Comparison of ENCODE assay signal across 8 cellular contexts in the genomic region with DNA sequence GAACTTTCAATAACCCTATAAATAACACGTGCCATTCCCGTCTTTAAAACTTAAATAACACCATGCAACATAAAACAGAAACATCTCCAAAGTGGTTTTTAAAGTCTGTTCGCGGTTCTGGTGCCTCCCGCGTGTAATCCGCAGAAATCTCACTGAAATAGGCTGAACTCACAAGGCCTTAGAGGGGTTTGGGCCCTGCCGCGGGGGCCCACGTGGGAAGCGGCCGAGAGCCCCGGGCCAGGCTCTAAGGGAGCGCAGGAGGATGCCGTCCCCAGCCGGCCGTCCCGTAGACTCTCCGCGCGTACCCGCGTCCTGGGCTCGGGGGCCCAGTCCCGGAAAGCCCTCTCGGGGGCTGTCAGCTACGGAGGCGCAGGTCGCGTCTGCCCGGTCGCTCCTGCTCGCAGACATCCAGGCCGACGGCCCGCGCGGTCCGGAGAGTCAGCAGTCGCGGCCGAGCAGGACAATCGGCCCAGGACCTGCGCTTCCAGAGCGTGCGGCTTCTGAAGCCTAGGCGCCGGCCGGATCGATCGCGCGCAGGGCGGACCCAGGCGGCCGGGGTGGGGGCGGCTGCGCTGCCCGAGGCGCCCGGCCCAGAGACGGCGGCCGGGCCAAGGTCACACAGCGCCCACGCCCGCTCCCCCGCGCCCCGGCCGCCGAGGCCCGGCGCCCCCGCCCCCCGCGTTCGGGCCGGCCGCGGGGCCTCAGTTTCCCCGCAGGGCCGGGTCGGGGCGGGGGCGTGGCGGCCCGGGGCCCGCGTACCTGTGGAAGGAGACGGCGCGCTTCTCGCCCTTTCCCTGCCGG. TPM values are rescaled to one million over a fixed set of nuclear protein-coding genes. Genes with fewer than 3 reads are reported as not detected.
DNase-seq lines count a peak whose midpoint lies in the region; ATAC-seq, FAIRE-seq and TF ChIP-seq lines count a peak whose summit lies in the region.

No MANE protein-coding gene starts in this region.

- POLR2A ChIA-PET in HepG2 (lab: Yijun Ruan, JAX) = interaction anchor here (0.9 to 1.6 kb wide), 8 partner anchors 9 to 78 kb away, joined by 3 to 7 read pairs (median 3); partner anchors contain the start of genes BOK, DTYMK and ING5

- no peaks in the 10 kb centered on the region for H3K27me3 ChIP-seq in CD4-positive, CD25-positive, alpha-beta regulatory T cell (ENCODE audit: control insufficient read depth, insufficient read depth, low read length)
- H3K27me3 ChIP-seq in SU-DHL-6 (ENCODE audit: low read length) = no peaks in the 10 kb centered on the region
- no peaks in the 10 kb centered on the region; a peak in 1 of 5 replicates for H3K27me3 ChIP-seq in HepG2 (ENCODE audit: control insufficient read depth in 1 of 2, insufficient read depth in 2 of 2, low read length in 2 of 2)

- TF ChIP-seq EP300 in HepG2 (IDR thresholded peaks at IDR 0.05; ENCODE audit: low read depth in 2 of 2, low read length in 2 of 2) = no peak
- TF ChIP-seq EP300 in HepG2 (CRISPR knock-in tag; IDR thresholded peaks at IDR 0.05; ENCODE audit: borderline replicate concordance) = 0 out of 2 replicates have a peak, but pooled peaks have one; percentile 9

- H4K20me1 ChIP-seq in SU-DHL-6 (ENCODE audit: low read depth, low read length) (no peaks in the 10 kb centered on the region), HepG2 (ENCODE audit: insufficient read depth, low read length) (peaks cover 36% of the 10 kb centered on the region)

- H3K79me2 ChIP-seq in SU-DHL-6 (ENCODE audit: insufficient read depth, low read length) (peaks cover 81% of the 10 kb centered on the region), HepG2 (ENCODE audit: insufficient read depth, low read length) (peaks cover 77% of the 10 kb centered on the region)

- H3K9me3 ChIP-seq in CD4-positive, CD25-positive, alpha-beta regulatory T cell (ENCODE audit: control insufficient read depth in 2 of 2, low read length in 2 of 2) = no peaks in the 10 kb centered on the region
- H3K9me3 ChIP-seq in SU-DHL-6 (ENCODE audit: insufficient read depth, low read length) = peaks cover 13% of the 10 kb centered on the region
- no peaks in the 10 kb centered on the region for H3K9me3 ChIP-seq in HepG2 (ENCODE audit: low read length)

- in situ Hi-C loops in HepG2 (cut with HindIII; ENCODE audit: extremely low pct_ligation_motif_present, low pct_unique_long_range_greater_than_20kb) = loop anchor here (25.0 kb wide), 1 partner anchor 774 kb away; the partner anchor contains the start of gene AGXT

- no peak for FAIRE-seq in HepG2 (lab: Jason Lieb, UNC)

- H2AFZ ChIP-seq in SU-DHL-6 (ENCODE audit: low read depth, low read length, severe bottlenecking) (peak overlapping the region; percentile 71), HepG2 (ENCODE audit: low read length) (no peak overlapping the region)

- H3K4me3 ChIP-seq in CD4-positive, CD25-positive, alpha-beta regulatory T cell (ENCODE audit: low read depth, low read length) = peak overlapping the region; percentile 57
- peak overlapping the region; percentile 86 for H3K4me3 ChIP-seq in SU-DHL-6 (ENCODE audit: insufficient read depth, low read length, poor library complexity, severe bottlenecking)
- peak overlapping the region; percentile 95 to 100 (median 99) for H3K4me3 ChIP-seq in HepG2 (replicated peaks in 1 of 3; ENCODE audit: insufficient read depth in 1 of 3, low read depth in 2 of 3, low read length in 3 of 3)

- peaks cover 27% of the 10 kb centered on the region for H3K4me1 ChIP-seq in CD4-positive, CD25-positive, alpha-beta regulatory T cell (ENCODE audit: control insufficient read depth, insufficient read depth, low read length, poor library complexity, severe bottlenecking)
- H3K4me1 ChIP-seq in HepG2 (ENCODE audit: insufficient read depth, low read length) = peaks cover 47% of the 10 kb centered on the region

- no peaks in the 10 kb centered on the region for H3K9me2 ChIP-seq in SU-DHL-6 (replicated peaks; ENCODE audit: insufficient read depth, low read length)

- no peak for TF ChIP-seq CTCF in SU-DHL-6 (IDR thresholded peaks at IDR 0.05; ENCODE audit: insufficient read depth, low read length, poor library complexity, severe bottlenecking)
- TF ChIP-seq CTCF in HepG2 (CRISPR knock-in tag; IDR thresholded peaks at IDR 0.05) = peak; percentile 25

- 0 out of 2 replicates have a peak, but pooled peaks cover 5% of the 10 kb centered on the region for H3F3A ChIP-seq in SU-DHL-6 (ENCODE audit: insufficient read depth)

- peaks cover 20% of the 10 kb centered on the region for H3K36me3 ChIP-seq in CD4-positive, CD25-positive, alpha-beta regulatory T cell (ENCODE audit: control insufficient read depth, insufficient read depth, low read length)
- peaks cover 20% of the 10 kb centered on the region for H3K36me3 ChIP-seq in SU-DHL-6 (ENCODE audit: low read length)
- peaks cover 20 to 46% of the 10 kb centered on the region in 2 experiments for H3K36me3 ChIP-seq in HepG2 (replicated peaks in 1 of 2; ENCODE audit: control insufficient read depth in 1 of 2, insufficient read depth in 2 of 2, low read length in 2 of 2)

- CTCF ChIA-PET in HepG2 (lab: Yijun Ruan, JAX; ENCODE audit: low intra/inter-chr PET ratio, low total read pairs) = no interaction called here

- WGBS in HepG2 (ENCODE audit: low lambda C conversion rate) = 1% methylated on average over 22 of the region's 95 CpGs

- peaks cover 14 to 59% (median 46%) of the 10 kb centered on the region in 4 donors for H3K4me1 Mint-ChIP-seq in CD4-positive, CD25-positive, alpha-beta regulatory T cell
- H3K4me1 Mint-ChIP-seq in central memory CD8-positive, alpha-beta T cell = peaks cover 41% of the 10 kb centered on the region

- ATAC-seq in CD4-positive, CD25-positive, alpha-beta regulatory T cell (ENCODE audit: low read depth in 2 of 2) = peak in 1 of 2 donors; percentile 9
- ATAC-seq in GM19328 (IDR thresholded peaks at IDR 0.05; ENCODE audit: unreplicated experiment) (peak; percentile 35), HG03342 (IDR thresholded peaks at IDR 0.05; ENCODE audit: unreplicated experiment) (peak; percentile 27), HepG2 (peak; percentile 74)
- peak; percentile 42 for ATAC-seq in central memory CD8-positive, alpha-beta T cell (replicated peaks; ENCODE audit: extremely low read depth, poor library complexity, severe bottlenecking)

- peak in 2 of 3 donors; percentile 15 to 55 for DNase-seq in CD4-positive, CD25-positive, alpha-beta regulatory T cell
- no peak for DNase-seq in central memory CD8-positive, alpha-beta T cell (ENCODE audit: low spot score in 2 of 2)
- DNase-seq in HepG2 (ENCODE audit: low spot score) (peak; percentile 49), cerebellar cortex (ENCODE audit: low spot score) (no peak)
- peak; percentile 59 for DNase-seq in stimulated activated CD8-positive, alpha-beta memory T cell treated with anti-CD3 and anti-CD28 coated beads, Interleukin-4, amount 100 ng/mL, for 48 hours

- no TSS peak for BruUV-seq in HepG2 (replicated peaks; lab: Mats Ljungman, UMichigan)

- H3K4me2 ChIP-seq in SU-DHL-6 (ENCODE audit: low read depth, low read length, poor library complexity, severe bottlenecking) = peak overlapping the region; percentile 91
- H3K4me2 ChIP-seq in HepG2 (ENCODE audit: low read depth, low read length) = peak overlapping the region; percentile 95

- H3K9ac ChIP-seq in SU-DHL-6 (ENCODE audit: low read length) (peak overlapping the region; percentile 95), HepG2 (ENCODE audit: insufficient read depth, low read depth, low read length) (peak overlapping the region; percentile 100)

- H3K36me3 Mint-ChIP-seq in CD4-positive, CD25-positive, alpha-beta regulatory T cell = peaks cover 4% of the 10 kb centered on the region
- H3K36me3 Mint-ChIP-seq in central memory CD8-positive, alpha-beta T cell (ENCODE audit: insufficient read depth) = peaks cover 14% of the 10 kb centered on the region

- peak overlapping the region; percentile 52 to 92 (median 62) for H3K27ac Mint-ChIP-seq in CD4-positive, CD25-positive, alpha-beta regulatory T cell
- H3K27ac Mint-ChIP-seq in central memory CD8-positive, alpha-beta T cell (ENCODE audit: low read depth) = peak overlapping the region; percentile 44

- TF ChIP-seq RAD21 in HepG2 (CRISPR knock-in tag; IDR thresholded peaks at IDR 0.05) = peak; percentile 47

- H3K27ac ChIP-seq in CD4-positive, CD25-positive, alpha-beta regulatory T cell (ENCODE audit: insufficient read depth, low read length, poor library complexity, severe bottlenecking) = peak overlapping the region; percentile 38
- H3K27ac ChIP-seq in SU-DHL-6 (ENCODE audit: low read depth, low read length) (peak overlapping the region; percentile 85), HepG2 (ENCODE audit: extremely low read length, insufficient read depth, low read length) (peak overlapping the region; percentile 81)

- peak in 1 of 2 experiments; percentile 42; a peak in 1 of 4 replicates for TF ChIP-seq POLR2A in HepG2 (IDR thresholded peaks at IDR 0.05; ENCODE audit: insufficient read depth in 1 of 2, low read depth in 2 of 2, low read length in 2 of 2)

- intact Hi-C loops in HepG2 (cut with micrococcal nuclease; ENCODE audit: unreplicated experiment) = loop anchor here (2.0 kb wide), 1 partner anchor 320 kb away; no protein-coding TSS in a partner anchor

- no peaks in the 10 kb centered on the region for H3K9me3 Mint-ChIP-seq in CD4-positive, CD25-positive, alpha-beta regulatory T cell
- no peaks in the 10 kb centered on the region for H3K9me3 Mint-ChIP-seq in central memory CD8-positive, alpha-beta T cell

- H3K4me3 Mint-ChIP-seq in CD4-positive, CD25-positive, alpha-beta regulatory T cell = peak overlapping the region; percentile 82 to 93 (median 88)
- peak overlapping the region; percentile 77 for H3K4me3 Mint-ChIP-seq in central memory CD8-positive, alpha-beta T cell

- H3K27me3 Mint-ChIP-seq in CD4-positive, CD25-positive, alpha-beta regulatory T cell = no peaks in the 10 kb centered on the region
- H3K27me3 Mint-ChIP-seq in central memory CD8-positive, alpha-beta T cell = no peaks in the 10 kb centered on the region

RNA-seq across cellular contexts. Expression of gene THAP4, which starts 0.6 kb away (rescaled TPM):
- 47.8 TPM for total RNA-seq in CD4-positive, CD25-positive, alpha-beta regulatory T cell
- 10 to 100 TPM; 37.5 to 42.8 (median 39.6) TPM for polyA plus RNA-seq in CD4-positive, CD25-positive, alpha-beta regulatory T cell
- total RNA-seq in HepG2 (2016; rRNA removed; fragmentation: Illumina TruSeq; extraction: Trizol) = 68.2 and 75.7 TPM in 2 replicates
- total RNA-seq in HepG2 (2016; cell fraction: cytosol; rRNA removed; fragmentation: Illumina TruSeq; extraction: Trizol; ENCODE audit: low read depth) = 133 and 143 TPM in 2 replicates
- total RNA-seq in HepG2 (2016; cell fraction: insoluble cytoplasmic fraction; rRNA removed; fragmentation: Illumina TruSeq; extraction: Trizol) = 59.6 and 76.6 TPM in 2 replicates
- total RNA-seq in HepG2 (2016; cell fraction: membrane; rRNA removed; fragmentation: Illumina TruSeq; extraction: Trizol) = 167 and 184 TPM in 2 replicates
- total RNA-seq in HepG2 (2016; cell fraction: nucleus; rRNA removed; fragmentation: Illumina TruSeq; extraction: Trizol) = 30.7 and 35.8 TPM in 2 replicates
- polyA plus RNA-seq in HepG2 (2011; rRNA removed) = 59.7 and 70.2 TPM in 2 replicates
- polyA plus RNA-seq in HepG2 (2011; cell fraction: cytosol; rRNA removed) = 54.6 and 83.4 TPM in 2 replicates
- polyA plus RNA-seq in HepG2 (2011; cell fraction: nucleus; rRNA removed) = 44.5 and 45.2 TPM in 2 replicates
- polyA plus RNA-seq in HepG2 (2012) = 52.8 and 71.5 TPM in 2 replicates
- polyA plus RNA-seq in HepG2 (2016; cell fraction: cytosol; fragmentation: Illumina TruSeq; extraction: Trizol; ENCODE audit: low read depth) = 151 and 156 TPM in 2 replicates
- 70.7 and 84.7 TPM in 2 replicates for polyA plus RNA-seq in HepG2 (2016; cell fraction: insoluble cytoplasmic fraction; fragmentation: Illumina TruSeq; extraction: Trizol; ENCODE audit: low read depth)
- 183 and 195 TPM in 2 replicates for polyA plus RNA-seq in HepG2 (2016; cell fraction: membrane; fragmentation: Illumina TruSeq; extraction: Trizol; ENCODE audit: low read depth)
- polyA plus RNA-seq in HepG2 (2016; cell fraction: nucleus; fragmentation: Illumina TruSeq; extraction: Trizol; ENCODE audit: insufficient read depth, low read depth) = 54.6 and 58.8 TPM in 2 replicates
- polyA minus RNA-seq in HepG2 (2011; rRNA and poly(A)+ RNA removed; ENCODE audit: low replicate concordance) = 38.3 and 105 TPM in 2 replicates
- 40.5 and 45.2 TPM in 2 replicates for polyA minus RNA-seq in HepG2 (2011; cell fraction: cytosol; rRNA and poly(A)+ RNA removed)
- polyA minus RNA-seq in HepG2 (2011; cell fraction: nucleus; rRNA and poly(A)+ RNA removed) = 18.9 and 20.6 TPM in 2 replicates

RNA-seq across cellular contexts. Expression of gene ATG4B, which starts 1.1 kb away (rescaled TPM):
- total RNA-seq in CD4-positive, CD25-positive, alpha-beta regulatory T cell = 158 TPM
- 10 to 100 TPM; 43.7 to 59.6 (median 56.2) TPM for polyA plus RNA-seq in CD4-positive, CD25-positive, alpha-beta regulatory T cell
- total RNA-seq in HepG2 (2016; rRNA removed; fragmentation: Illumina TruSeq; extraction: Trizol) = 95.5 and 96.3 TPM in 2 replicates
- 36.7 and 38.3 TPM in 2 replicates for total RNA-seq in HepG2 (2016; cell fraction: cytosol; rRNA removed; fragmentation: Illumina TruSeq; extraction: Trizol; ENCODE audit: low read depth)
- total RNA-seq in HepG2 (2016; cell fraction: insoluble cytoplasmic fraction; rRNA removed; fragmentation: Illumina TruSeq; extraction: Trizol) = 89.4 and 100 TPM in 2 replicates
- total RNA-seq in HepG2 (2016; cell fraction: membrane; rRNA removed; fragmentation: Illumina TruSeq; extraction: Trizol) = 29.3 and 29.5 TPM in 2 replicates
- total RNA-seq in HepG2 (2016; cell fraction: nucleus; rRNA removed; fragmentation: Illumina TruSeq; extraction: Trizol) = 81.6 and 83.5 TPM in 2 replicates
- polyA plus RNA-seq in HepG2 (2011; rRNA removed) = 239 and 300 TPM in 2 replicates
- 143 and 145 TPM in 2 replicates for polyA plus RNA-seq in HepG2 (2011; cell fraction: cytosol; rRNA removed)
- 1,044 and 1,316 TPM in 2 replicates for polyA plus RNA-seq in HepG2 (2011; cell fraction: nucleus; rRNA removed)
- 190 and 212 TPM in 2 replicates for polyA plus RNA-seq in HepG2 (2012)
- 14.7 and 15.7 TPM in 2 replicates for polyA plus RNA-seq in HepG2 (2016; cell fraction: cytosol; fragmentation: Illumina TruSeq; extraction: Trizol; ENCODE audit: low read depth)
- 75.1 and 104 TPM in 2 replicates for polyA plus RNA-seq in HepG2 (2016; cell fraction: insoluble cytoplasmic fraction; fragmentation: Illumina TruSeq; extraction: Trizol; ENCODE audit: low read depth)
- polyA plus RNA-seq in HepG2 (2016; cell fraction: membrane; fragmentation: Illumina TruSeq; extraction: Trizol; ENCODE audit: low read depth) = 19.2 and 21.6 TPM in 2 replicates
- 244 TPM in 2 replicates for polyA plus RNA-seq in HepG2 (2016; cell fraction: nucleus; fragmentation: Illumina TruSeq; extraction: Trizol; ENCODE audit: insufficient read depth, low read depth)
- polyA minus RNA-seq in HepG2 (2011; rRNA and poly(A)+ RNA removed; ENCODE audit: low replicate concordance) = 85.8 and 275 TPM in 2 replicates
- 75.1 and 78.1 TPM in 2 replicates for polyA minus RNA-seq in HepG2 (2011; cell fraction: cytosol; rRNA and poly(A)+ RNA removed)
- polyA minus RNA-seq in HepG2 (2011; cell fraction: nucleus; rRNA and poly(A)+ RNA removed) = 203 and 244 TPM in 2 replicates

RNA-seq across cellular contexts. Expression of gene DTYMK, which starts 50.2 kb away (rescaled TPM):
- total RNA-seq in CD4-positive, CD25-positive, alpha-beta regulatory T cell = 13.1 TPM
- 10 to 100 TPM; 32.2 to 45.6 (median 39.9) TPM for polyA plus RNA-seq in CD4-positive, CD25-positive, alpha-beta regulatory T cell
- total RNA-seq in HepG2 (2016; rRNA removed; fragmentation: Illumina TruSeq; extraction: Trizol) = 124 and 134 TPM in 2 replicates
- 63.0 and 77.3 TPM in 2 replicates for total RNA-seq in HepG2 (2016; cell fraction: cytosol; rRNA removed; fragmentation: Illumina TruSeq; extraction: Trizol; ENCODE audit: low read depth)
- 125 and 130 TPM in 2 replicates for total RNA-seq in HepG2 (2016; cell fraction: insoluble cytoplasmic fraction; rRNA removed; fragmentation: Illumina TruSeq; extraction: Trizol)
- total RNA-seq in HepG2 (2016; cell fraction: membrane; rRNA removed; fragmentation: Illumina TruSeq; extraction: Trizol) = 99.9 and 116 TPM in 2 replicates
- 56.0 and 67.3 TPM in 2 replicates for total RNA-seq in HepG2 (2016; cell fraction: nucleus; rRNA removed; fragmentation: Illumina TruSeq; extraction: Trizol)
- polyA plus RNA-seq in HepG2 (2011; rRNA removed) = 39.5 and 57.5 TPM in 2 replicates
- polyA plus RNA-seq in HepG2 (2011; cell fraction: cytosol; rRNA removed) = 30.6 and 53.2 TPM in 2 replicates
- 36.9 and 39.6 TPM in 2 replicates for polyA plus RNA-seq in HepG2 (2011; cell fraction: nucleus; rRNA removed)
- 29.8 and 41.3 TPM in 2 replicates for polyA plus RNA-seq in HepG2 (2012)
- 57.1 and 73.3 TPM in 2 replicates for polyA plus RNA-seq in HepG2 (2016; cell fraction: cytosol; fragmentation: Illumina TruSeq; extraction: Trizol; ENCODE audit: low read depth)
- polyA plus RNA-seq in HepG2 (2016; cell fraction: insoluble cytoplasmic fraction; fragmentation: Illumina TruSeq; extraction: Trizol; ENCODE audit: low read depth) = 98.3 and 102 TPM in 2 replicates
- polyA plus RNA-seq in HepG2 (2016; cell fraction: membrane; fragmentation: Illumina TruSeq; extraction: Trizol; ENCODE audit: low read depth) = 74.9 and 82.8 TPM in 2 replicates
- polyA plus RNA-seq in HepG2 (2016; cell fraction: nucleus; fragmentation: Illumina TruSeq; extraction: Trizol; ENCODE audit: insufficient read depth, low read depth) = 101 and 105 TPM in 2 replicates
- polyA minus RNA-seq in HepG2 (2011; rRNA and poly(A)+ RNA removed; ENCODE audit: low replicate concordance) = 26.4 and 34.1 TPM in 2 replicates
- 11.1 and 15.5 TPM in 2 replicates for polyA minus RNA-seq in HepG2 (2011; cell fraction: cytosol; rRNA and poly(A)+ RNA removed)
- polyA minus RNA-seq in HepG2 (2011; cell fraction: nucleus; rRNA and poly(A)+ RNA removed) = 13.2 and 17.9 TPM in 2 replicates

Comparison
In these comparisons a context has a peak if more than half of its experiments do, and no peak if none do; other contexts are left out.
1. DNase-seq: peak in CD4-positive, CD25-positive, alpha-beta regulatory T cell (2 of 3), HepG2 (single experiment) and stimulated activated CD8-positive, alpha-beta memory T cell treated with anti-CD3 and anti-CD28 coated beads, Interleukin-4, amount 100 ng/mL, for 48 hours (single experiment); none in central memory CD8-positive, alpha-beta T cell (0 of 2) and cerebellar cortex (single experiment).
2. Peak in every context shown above with its lines, with median percentiles within 50 percentile points of each other: H3K27ac ChIP-seq and H3K4me3 ChIP-seq.